In the genomic region with DNA sequence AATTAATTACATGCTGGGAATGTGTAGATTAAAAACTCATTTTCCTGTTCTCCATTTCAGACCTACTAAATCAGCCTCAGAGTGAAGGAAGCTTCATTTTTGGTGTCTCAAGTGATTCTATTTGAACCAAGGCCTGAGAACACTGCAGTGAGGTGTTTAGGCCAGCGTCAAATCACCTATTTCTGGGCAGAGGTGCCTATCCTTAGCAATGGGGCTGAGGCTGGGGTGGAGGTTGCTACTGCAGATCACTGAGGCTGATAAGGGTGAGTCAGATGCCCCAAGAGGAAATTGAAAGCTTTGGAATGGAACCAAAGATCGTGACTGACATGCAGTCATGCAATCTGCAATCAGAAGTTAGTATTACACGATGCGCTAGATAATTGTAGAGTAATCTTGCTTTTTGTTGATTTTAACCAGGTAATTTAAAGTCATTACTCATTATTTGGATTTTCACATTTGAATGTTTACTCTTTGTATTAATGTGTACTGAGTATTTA, we compare ENCODE assay signal across 8 cellular contexts. TPM values are rescaled to one million over a fixed set of nuclear protein-coding genes. Genes with fewer than 3 reads are reported as not detected.
A peak's percentile ranks its signal among the peaks of the same experiment; 100 is the strongest.
DNase-seq lines count a peak whose midpoint lies in the region; ATAC-seq and TF ChIP-seq lines count a peak whose summit lies in the region.

No MANE protein-coding gene starts in this region.

- H3K9ac ChIP-seq in mucosa of rectum (ENCODE audit: low read depth in 1 of 2, low read length in 2 of 2): no peak overlapping the region
- no peak overlapping the region for H3K9ac ChIP-seq in MM.1S (ENCODE audit: low read length)

- H3K27me3 ChIP-seq in CD4-positive, alpha-beta memory T cell (ENCODE audit: insufficient read depth, low read length): no peaks in the 10 kb centered on the region
- H3K27me3 ChIP-seq in mucosa of rectum (ENCODE audit: control insufficient read depth in 2 of 2, insufficient read depth in 2 of 2, low read length in 2 of 2) (peaks cover 0 to 2% of the 10 kb centered on the region in 2 donors), MM.1S (replicated peaks; ENCODE audit: insufficient read depth, low read length) (no peaks in the 10 kb centered on the region)

- H3K4me3 ChIP-seq in CD4-positive, alpha-beta memory T cell (ENCODE audit: low read length in 2 of 2): no peak overlapping the region
- H3K4me3 ChIP-seq in mucosa of rectum (ENCODE audit: low read length in 2 of 2) (no peak overlapping the region), MM.1S (ENCODE audit: low read length) (no peak overlapping the region)

- no peak for TF ChIP-seq POLR2A in GM18505 (IDR thresholded peaks at IDR 0.05; ENCODE audit: borderline replicate concordance, extremely low read depth, insufficient read depth, insufficient read length)

- no peaks in the 10 kb centered on the region for H4K20me1 ChIP-seq in MM.1S (ENCODE audit: insufficient read depth, low read length)

- DNase-seq in CD4-positive, alpha-beta memory T cell: peak; percentile 45 to 87 (median 55)
- peak in 2 of 3 experiments; percentile 67 to 93 for DNase-seq in NCI-H1417 (lab: John Stamatoyannopoulos, UW)
- no peak for DNase-seq in WTC11 (ENCODE audit: low spot score)
- DNase-seq in central memory CD4-positive, alpha-beta T cell: peak; percentile 54
- peak; percentile 54 for DNase-seq in stromal cell of bone marrow (ENCODE audit: low read depth)
- no peak for DNase-seq in MM.1S

- peaks cover 29% of the 10 kb centered on the region for H3K4me1 ChIP-seq in CD4-positive, alpha-beta memory T cell (ENCODE audit: insufficient read depth, low read length)
- H3K4me1 ChIP-seq in mucosa of rectum (ENCODE audit: control insufficient read depth in 2 of 2, insufficient read depth in 2 of 2, low read length in 2 of 2) (peaks cover 9 to 11% of the 10 kb centered on the region in 2 donors), MM.1S (ENCODE audit: low read length) (peaks cover 9% of the 10 kb centered on the region; the same call in 1 of the 2 replicates)

- H3K27ac ChIP-seq in CD4-positive, alpha-beta memory T cell (ENCODE audit: low read depth, low read length): no peak overlapping the region
- H3K27ac ChIP-seq in mucosa of rectum (ENCODE audit: low read depth in 2 of 2, low read length in 2 of 2) (peak overlapping the region; percentile 38 to 70), MM.1S (ENCODE audit: low read length) (no peak overlapping the region)

- peaks cover 0 to 2% of the 10 kb centered on the region in 2 donors for H3K27me3 Mint-ChIP-seq in CD4-positive, alpha-beta memory T cell
- peaks cover 30% of the 10 kb centered on the region for H3K27me3 Mint-ChIP-seq in WTC11 (ENCODE audit: low read depth)

- H3K4me3 Mint-ChIP-seq in CD4-positive, alpha-beta memory T cell: peak overlapping the region in 5 of 8 donors; percentile 13 to 55 (median 31)
- H3K4me3 Mint-ChIP-seq in WTC11: no peak overlapping the region

- no peaks in the 10 kb centered on the region for H3K36me3 ChIP-seq in CD4-positive, alpha-beta memory T cell (ENCODE audit: insufficient read depth, low read length)
- H3K36me3 ChIP-seq in mucosa of rectum (ENCODE audit: control insufficient read depth in 2 of 2, insufficient read depth in 2 of 2, low read length in 2 of 2): no peaks in the 10 kb centered on the region
- H3K36me3 ChIP-seq in MM.1S (replicated peaks; ENCODE audit: insufficient read depth, low read length): no peaks in the 10 kb centered on the region

- peaks cover 0 to 2% (median 0%) of the 10 kb centered on the region in 8 donors for H3K9me3 Mint-ChIP-seq in CD4-positive, alpha-beta memory T cell
- no peaks in the 10 kb centered on the region for H3K9me3 Mint-ChIP-seq in WTC11

- H2AFZ ChIP-seq in MM.1S (ENCODE audit: low read length): no peak overlapping the region

- no peaks in the 10 kb centered on the region for H3K9me2 ChIP-seq in MM.1S (replicated peaks; ENCODE audit: insufficient read depth, low read length)

- H3K27ac Mint-ChIP-seq in CD4-positive, alpha-beta memory T cell: peak overlapping the region; percentile 20 to 86 (median 38)
- no peak overlapping the region for H3K27ac Mint-ChIP-seq in WTC11

- POLR2A ChIA-PET in CD4-positive, alpha-beta memory T cell (lab: Charles Lee; ENCODE audit: partially characterized antibody): interaction anchor here (1.2 to 3.2 kb wide), 4 partner anchors 67 to 84 kb away, joined by 5 to 27 read pairs (median 10); a partner anchor contains a TSS
- POLR2A ChIA-PET in WTC11 (lab: Charles Lee): no interaction called here

- no peaks in the 10 kb centered on the region for H3K36me3 Mint-ChIP-seq in CD4-positive, alpha-beta memory T cell
- no peaks in the 10 kb centered on the region for H3K36me3 Mint-ChIP-seq in WTC11

- intact Hi-C loops in CD4-positive, alpha-beta memory T cell (cut with micrococcal nuclease): loop anchor here (1.0 to 5.0 kb wide), 3 partner anchors 66 to 657 kb away; a partner anchor contains a TSS

- ATAC-seq in WTC11 (no peak), GM18505 (IDR thresholded peaks at IDR 0.05; ENCODE audit: unreplicated experiment) (no peak)

- TF ChIP-seq CTCF in WTC11 (IDR thresholded peaks at IDR 0.05) (no peak), MM.1S (IDR thresholded peaks at IDR 0.05; ENCODE audit: low read length) (no peak)

- H3K79me2 ChIP-seq in MM.1S (ENCODE audit: low read length): no peaks in the 10 kb centered on the region

- H3F3A ChIP-seq in MM.1S (ENCODE audit: insufficient read depth, low read length): no peaks in the 10 kb centered on the region

- CTCF ChIA-PET in CD4-positive, alpha-beta memory T cell (lab: Charles Lee; ENCODE audit: partially characterized antibody): interaction anchor here (0.6 to 8.3 kb wide), 7 partner anchors 18 to 139 kb away, joined by 3 to 74 read pairs (median 5); a partner anchor contains a TSS
- CTCF ChIA-PET in WTC11 (lab: Charles Lee): interaction anchor here (1.1 kb wide), 1 partner anchor 69 kb away, joined by 7 read pairs; no protein-coding TSS in a partner anchor

- H3K4me2 ChIP-seq in MM.1S (ENCODE audit: low read depth, low read length): no peak overlapping the region

- peaks cover 18 to 45% (median 28%) of the 10 kb centered on the region in 4 donors for H3K4me1 Mint-ChIP-seq in CD4-positive, alpha-beta memory T cell
- peaks cover 7% of the 10 kb centered on the region; the same call in 1 of the 2 replicates for H3K4me1 Mint-ChIP-seq in WTC11

- H3K9me3 ChIP-seq in CD4-positive, alpha-beta memory T cell (ENCODE audit: control insufficient read depth in 1 of 2, low read length in 2 of 2): no peaks in the 10 kb centered on the region
- H3K9me3 ChIP-seq in mucosa of rectum (ENCODE audit: control insufficient read depth in 2 of 2, low read length in 2 of 2) (no peaks in the 10 kb centered on the region), MM.1S (replicated peaks; ENCODE audit: insufficient read depth, low read length) (no peaks in the 10 kb centered on the region)

TF ChIP-seq in WTC11, 78 proteins besides CTCF, POLR2A, EP300 and RAD21:
- TF ChIP-seq, protein P1, sequence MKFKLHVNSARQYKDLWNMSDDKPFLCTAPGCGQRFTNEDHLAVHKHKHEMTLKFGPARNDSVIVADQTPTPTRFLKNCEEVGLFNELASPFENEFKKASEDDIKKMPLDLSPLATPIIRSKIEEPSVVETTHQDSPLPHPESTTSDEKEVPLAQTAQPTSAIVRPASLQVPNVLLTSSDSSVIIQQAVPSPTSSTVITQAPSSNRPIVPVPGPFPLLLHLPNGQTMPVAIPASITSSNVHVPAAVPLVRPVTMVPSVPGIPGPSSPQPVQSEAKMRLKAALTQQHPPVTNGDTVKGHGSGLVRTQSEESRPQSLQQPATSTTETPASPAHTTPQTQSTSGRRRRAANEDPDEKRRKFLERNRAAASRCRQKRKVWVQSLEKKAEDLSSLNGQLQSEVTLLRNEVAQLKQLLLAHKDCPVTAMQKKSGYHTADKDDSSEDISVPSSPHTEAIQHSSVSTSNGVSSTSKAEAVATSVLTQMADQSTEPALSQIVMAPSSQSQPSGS (CRISPR knock-in tag; IDR thresholded peaks at IDR 0.05; ENCODE audit: borderline replicate concordance, low read depth): no peak
- TF ChIP-seq GABPB1 (CRISPR knock-in tag; IDR thresholded peaks at IDR 0.05): peak; percentile 75

RNA-seq across cellular contexts. Expression of a gene that starts 4.4 kb away (rescaled TPM):
- 10 to 100 TPM; 57.6 to 64.5 TPM for total RNA-seq in CD4-positive, alpha-beta memory T cell
- polyA plus RNA-seq in CD4-positive, alpha-beta memory T cell: 10 to 100 TPM; 32.2 to 35.8 TPM
- 95.6 to 113 TPM (median 98.7 TPM) in 3 replicates for total RNA-seq in WTC11 (2021)

Comparison
In these comparisons a context has a peak if more than half of its experiments do, and no peak if none do; other contexts are left out.
1. DNase-seq: peak in CD4-positive, alpha-beta memory T cell (5 of 5), NCI-H1417 (2 of 3), central memory CD4-positive, alpha-beta T cell (single experiment) and stromal cell of bone marrow (single experiment); none in WTC11 (single experiment) and MM.1S (single experiment).
2. H3K27ac ChIP-seq: peak in mucosa of rectum (2 of 2); none in CD4-positive, alpha-beta memory T cell (single experiment) and MM.1S (single experiment).